Comparison of ENCODE assay signal across 17 cellular contexts in genomic region chrX:44093431-44093830, GRCh38.
A peak's percentile ranks its signal among the peaks of the same experiment; 100 is the strongest.
DNase-seq lines count a peak whose midpoint lies in the region; TF ChIP-seq lines count a peak whose summit lies in the region.
"Had no signal": no experiment of that assay in that cellular context is flagged by ENCODE, and none has a peak within 500 bp of the region (broad histone marks: within the 10 kb centered on the region; RNA-seq: fewer than 3 reads in every experiment).

No MANE protein-coding gene starts in this region.

- in situ Hi-C loops in G401 (cut with HindIII; ENCODE audit: low sequenced_read_pairs): no loop called here

- intact Hi-C loops in spleen (cut with DNase I; ENCODE audit: low total_unique reads): no loop called here

- H3K27ac ChIP-seq in spleen: no peak overlapping the region
- H3K27ac ChIP-seq: 22Rv1; A549; BLaER1 treated with 17β-estradiol and CSF1 and Interleukin-3, amounts not matched to agents 10 nM and 100 nM; C4-2B had no signal

- no peak for TF ChIP-seq CTCF in spleen (IDR thresholded peaks at IDR 0.05 in 8 of 11, conservative IDR thresholded peaks at IDR 0.05 in 3 of 11)

- 76 to 94% (median 90%) methylated on average over 2 to 3 of the region's 3 CpGs for WGBS in spleen, 5 donors

- TF ChIP-seq POLR2A in spleen (IDR thresholded peaks at IDR 0.05): no peak

- peaks cover 0 to 8% (median 0%) of the 10 kb centered on the region in 7 donors for H3K27me3 ChIP-seq in spleen (replicated peaks in 1 of 7)
- H3K27me3 ChIP-seq: BLaER1 treated with 17β-estradiol and CSF1 and Interleukin-3, amounts not matched to agents 10 nM and 100 nM had no signal

- no peaks in the 10 kb centered on the region for H3K36me3 ChIP-seq in spleen
- H3K36me3 ChIP-seq: BLaER1 treated with 17β-estradiol and CSF1 and Interleukin-3, amounts not matched to agents 10 nM and 100 nM had no signal

- no peaks in the 10 kb centered on the region for H3K9me3 ChIP-seq in spleen
- H3K9me3 ChIP-seq: A549; BLaER1 treated with 17β-estradiol and CSF1 and Interleukin-3, amounts not matched to agents 10 nM and 100 nM; Caco-2 had no signal

- H3K4me3 ChIP-seq in spleen: no peak overlapping the region
- H3K4me3 ChIP-seq: A549; BLaER1 treated with 17β-estradiol and CSF1 and Interleukin-3, amounts not matched to agents 10 nM and 100 nM; GM12878 had no signal

- no peaks in the 10 kb centered on the region for H3K4me1 ChIP-seq in spleen
- H3K4me1 ChIP-seq: A549; BLaER1 treated with 17β-estradiol and CSF1 and Interleukin-3, amounts not matched to agents 10 nM and 100 nM had no signal

- DNase-seq in G401 (ENCODE audit: low spot score) (peak; percentile 91), NCI-H446 treated with DMSO at 0.1 percent for 48 hours (lab: John Stamatoyannopoulos, UW) (peak; percentile 84), cerebellum (ENCODE audit: low spot score) (peak; percentile 51), spleen (no peak)
- DNase-seq in activated CD4-positive, alpha-beta T cell treated with anti-CD3 and anti-CD28 coated beads, Interleukin-2, amount 50 U/mL, for 48 hours: no peak
- DNase-seq: AML-193; Caco-2; Calu3; CD4-positive, alpha-beta T cell; CD8-positive, alpha-beta T cell; DMS79 treated with DMSO at 0.1 percent for 48 hours; GDM1 had no signal

Comparison
In these comparisons a context has a peak if more than half of its experiments do, and no peak if none do; other contexts are left out.
1. DNase-seq: peak in G401 (single experiment), NCI-H446 treated with DMSO at 0.1 percent for 48 hours (single experiment) and cerebellum (single experiment); none in activated CD4-positive, alpha-beta T cell treated with anti-CD3 and anti-CD28 coated beads, Interleukin-2, amount 50 U/mL, for 48 hours (0 of 2) and spleen (single experiment).